8 cellular contexts compared by ENCODE assay signal in the genomic region with DNA sequence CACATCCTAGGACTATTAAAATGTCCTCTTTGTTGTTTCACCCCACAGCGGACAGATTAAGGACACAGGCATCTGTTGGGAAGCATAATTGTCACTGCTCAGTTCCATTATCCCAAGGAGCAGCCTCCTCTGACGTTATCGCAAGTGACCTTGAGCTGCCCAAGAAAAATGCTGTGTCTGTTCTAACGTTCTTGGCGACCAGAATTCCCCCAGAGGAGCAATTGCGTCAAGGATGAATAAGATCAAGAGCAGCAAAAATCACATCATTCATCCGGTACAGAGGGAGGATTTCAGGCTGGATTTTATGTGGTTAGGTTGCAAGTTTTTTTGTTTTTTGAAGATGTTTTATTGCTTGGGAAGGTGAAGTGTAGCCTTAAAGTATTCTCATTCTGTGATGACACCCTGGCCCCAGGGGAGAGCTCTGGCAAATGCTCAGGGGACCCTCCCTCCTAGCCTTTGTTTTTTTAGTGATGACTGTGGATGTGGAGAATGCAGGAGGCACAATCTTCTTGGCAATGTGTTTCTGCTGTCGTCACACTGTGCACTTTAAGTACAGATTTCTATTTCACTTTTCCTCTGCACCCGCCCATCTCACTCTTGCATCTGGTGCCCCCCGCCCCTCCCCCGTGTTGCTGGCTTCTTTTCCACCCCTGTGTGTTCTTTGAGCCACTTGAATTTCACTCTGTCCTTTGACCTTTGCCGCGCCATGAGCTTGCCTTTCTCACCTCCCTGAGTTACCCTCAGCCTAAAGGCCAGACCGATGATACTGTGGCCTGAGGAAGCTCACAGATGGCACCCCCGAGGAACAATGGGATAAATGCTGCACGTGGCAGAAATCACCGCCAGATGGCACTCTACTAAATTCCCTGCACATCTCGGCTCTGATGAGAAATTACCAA.
DNase-seq lines count a peak whose midpoint lies in the region; ATAC-seq and TF ChIP-seq lines count a peak whose summit lies in the region.

No MANE protein-coding gene starts in this region.

- DNase-seq in D341Med (ENCODE audit: low spot score) (peak; percentile 73), HCEC 1CT (peak; percentile 66), NCI-H446 (lab: John Stamatoyannopoulos, UW) (peak; percentile 62 to 85), dedifferentiated amniotic fluid mesenchymal stem cell (ENCODE audit: extremely low spot score) (peak; percentile 50), lower leg skin (ENCODE audit: low spot score in 2 of 2) (peak; percentile 69 to 93)
- DNase-seq in activated CD4-positive, alpha-beta T cell treated with anti-CD3 and anti-CD28 coated beads, Interleukin-2, amount 50 U/mL, for 1 hour = peak; percentile 61
- peak; percentile 18 to 64 (median 34) for DNase-seq in stimulated activated CD4-positive, alpha-beta T cell treated with anti-CD3 and anti-CD28 coated beads, TNF-alpha, amount 100 ng/mL, for 24 hours (ENCODE audit: low read depth in 3 of 3)

- no peak for ATAC-seq in HG03045 (IDR thresholded peaks at IDR 0.05; ENCODE audit: unreplicated experiment)

- TF ChIP-seq POLR2A in lower leg skin (IDR thresholded peaks at IDR 0.05) = no peak

- intact Hi-C loops in lower leg skin (cut with DNase I; ENCODE audit: low total_unique reads) = loop anchor here (10.0 kb wide), 1 partner anchor 113 kb away; no protein-coding TSS in a partner anchor

- 13% methylated on average over 18 of the region's 18 CpGs for WGBS in lower leg skin, 2 donors

- TF ChIP-seq CTCF in lower leg skin (IDR thresholded peaks at IDR 0.05) = no peak

- H3K4me3 ChIP-seq in lower leg skin (ENCODE audit: low read depth, poor library complexity, severe bottlenecking) = no peak overlapping the region
